In genomic region chr4:17068396-17068795, GRCh38 we compare ENCODE assay signal across 16 cellular contexts.
DNase-seq lines count a peak whose midpoint lies in the region; ATAC-seq, FAIRE-seq and TF ChIP-seq lines count a peak whose summit lies in the region.
"Had no signal": no experiment of that assay in that cellular context is flagged by ENCODE, and none has a peak within 500 bp of the region (broad histone marks: within the 10 kb centered on the region; RNA-seq: fewer than 3 reads in every experiment).

No MANE protein-coding gene starts in this region.

- H3K27ac Mint-ChIP-seq in activated CD8-positive, alpha-beta T cell treated with anti-CD3 and anti-CD28 coated beads for 36 hours: no peak overlapping the region
- H3K27ac Mint-ChIP-seq: CD4-positive, alpha-beta memory T cell had no signal

- CTCF ChIA-PET in IMR-90 (lab: Yijun Ruan, JAX): interaction anchor here (0.6 kb wide), 1 partner anchor 24 kb away, joined by 3 read pairs; no protein-coding TSS in a partner anchor
- CTCF ChIA-PET in activated CD8-positive, alpha-beta T cell treated with anti-CD3 and anti-CD28 coated beads for 36 hours (lab: Charles Lee): no interaction called here

- no peak for TF ChIP-seq RAD21 in IMR-90 (IDR thresholded peaks at IDR 0.05; ENCODE audit: low read length)

- no peaks in the 10 kb centered on the region for H4K20me1 ChIP-seq in IMR-90 (ENCODE audit: insufficient read depth, low read length)

- TF ChIP-seq POLR2A in IMR-90 (IDR thresholded peaks at IDR 0.05; ENCODE audit: low read depth, low read length) (no peak), H54 (IDR thresholded peaks at IDR 0.05; ENCODE audit: low read depth, low read length) (no peak)

- DNase-seq in IMR-90 (peak; percentile 38), mesenchymal stem cell (peak; percentile 51), H54 (ENCODE audit: insufficient read length, low spot score) (no peak), HuH-7.5 (ENCODE audit: low spot score) (no peak), NCI-H128 (lab: John Stamatoyannopoulos, UW; ENCODE audit: unreplicated experiment) (no peak)
- no peak for DNase-seq in activated CD8-positive, alpha-beta T cell treated with anti-CD3 and anti-CD28 coated beads for 36 hours
- DNase-seq: CD4-positive, alpha-beta memory T cell; KG1; NCI-H1048; NCI-H146; NCI-H2081 treated with DMSO at 0.1 percent for 48 hours; NCI-H510A; NCI-H82; PC-3 had no signal

- H2BK120ac ChIP-seq in IMR-90 (ENCODE audit: low read depth, low read length): peak overlapping the region; percentile 98
- H2BK120ac ChIP-seq in mesenchymal stem cell (ENCODE audit: low read depth, low read length): no peak overlapping the region

- dilution Hi-C loops in IMR-90 (cut with HindIII; ENCODE audit: low sequenced_read_pairs, unreplicated experiment): no loop called here

- H4K5ac ChIP-seq in IMR-90 (ENCODE audit: low read depth, low read length): peak overlapping the region; percentile 83

- H3K4me3 ChIP-seq in IMR-90 (ENCODE audit: insufficient read depth, low read depth, low read length) (no peak overlapping the region), mesenchymal stem cell (ENCODE audit: insufficient read depth in 1 of 2, low read depth in 1 of 2, low read length in 2 of 2) (no peak overlapping the region)

- 0 out of 2 replicates have a peak overlapping the region, but pooled peaks have one; percentile 63 for H2AK5ac ChIP-seq in IMR-90 (ENCODE audit: low read depth, low read length)
- no peak overlapping the region for H2AK5ac ChIP-seq in mesenchymal stem cell (ENCODE audit: low read length, severe bottlenecking)

- H2BK15ac ChIP-seq in IMR-90 (ENCODE audit: low read depth, low read length) (peak overlapping the region; percentile 85), mesenchymal stem cell (ENCODE audit: low read depth, poor library complexity, severe bottlenecking) (no peak overlapping the region)

- no peak for ATAC-seq in IMR-90 (ENCODE audit: low read depth)
- peak; percentile 88 for ATAC-seq in esophagus mucosa
- ATAC-seq in activated CD8-positive, alpha-beta T cell treated with anti-CD3 and anti-CD28 coated beads for 36 hours: no peak
- ATAC-seq: HCT116, PC-3 had no signal

- TF ChIP-seq CTCF in IMR-90 (conservative IDR thresholded peaks at IDR 0.05; ENCODE audit: low read depth, low read length): no peak
- no peak for TF ChIP-seq CTCF in activated CD8-positive, alpha-beta T cell treated with anti-CD3 and anti-CD28 coated beads for 36 hours (IDR thresholded peaks at IDR 0.05)

- BruUV-seq in IMR-90 (replicated peaks; lab: Mats Ljungman, UMichigan): no TSS peak

- FAIRE-seq in H54 (lab: Jason Lieb, UNC): no peak

- H3K9me3 ChIP-seq in IMR-90 (ENCODE audit: control insufficient read depth, insufficient read depth, low read length) (peaks cover 3% of the 10 kb centered on the region; the same call in 1 of the 2 replicates), mesenchymal stem cell (ENCODE audit: control insufficient read depth, low read length) (peaks cover 6% of the 10 kb centered on the region)

- H3K27ac ChIP-seq in IMR-90 (ENCODE audit: insufficient read depth, low read length) (peak overlapping the region; percentile 72; the same call in 1 of the 2 replicates), mesenchymal stem cell (ENCODE audit: low read length, poor library complexity, severe bottlenecking) (no peak overlapping the region)

- H3K79me1 ChIP-seq in IMR-90 (ENCODE audit: low read depth in 1 of 2, low read length in 2 of 2) (0 out of 4 replicates have a peak, but pooled peaks cover 0 to 3% of the 10 kb centered on the region in 2 experiments), mesenchymal stem cell (replicated peaks; ENCODE audit: low read length, poor library complexity, severe bottlenecking) (no peaks in the 10 kb centered on the region)

- H2AK9ac ChIP-seq in IMR-90 (replicated peaks; ENCODE audit: low read depth, low read length, poor library complexity): no peak overlapping the region

- no peak overlapping the region for H3K9ac ChIP-seq in IMR-90 (ENCODE audit: low read depth, low read length)
- no peak overlapping the region for H3K9ac ChIP-seq in mesenchymal stem cell (ENCODE audit: low read length)

- H4K91ac ChIP-seq in IMR-90 (ENCODE audit: insufficient read depth, low read depth, low read length) (peak overlapping the region; percentile 97), mesenchymal stem cell (ENCODE audit: low read length) (no peak overlapping the region)

- H2BK5ac ChIP-seq in IMR-90 (ENCODE audit: low read depth, low read length, poor library complexity, severe bottlenecking) (peak overlapping the region; percentile 65), mesenchymal stem cell (ENCODE audit: low read depth, low read length, poor library complexity, severe bottlenecking) (no peak overlapping the region)

- in situ Hi-C loops in IMR-90 (cut with MboI; ENCODE audit: low sequenced_read_pairs): no loop called here

- no peaks in the 10 kb centered on the region for H3K27me3 ChIP-seq in IMR-90 (ENCODE audit: control insufficient read depth, insufficient read depth, low read length)
- no peaks in the 10 kb centered on the region for H3K27me3 ChIP-seq in mesenchymal stem cell (ENCODE audit: control insufficient read depth in 1 of 2, insufficient read depth in 1 of 2, low read length in 2 of 2)

- peak overlapping the region; percentile 74 to 96; a peak in 3 of 4 replicates for H4K8ac ChIP-seq in IMR-90 (ENCODE audit: low read depth in 2 of 2, low read length in 2 of 2)
- no peak overlapping the region for H4K8ac ChIP-seq in mesenchymal stem cell (ENCODE audit: low read length)

- H3K4me2 ChIP-seq in IMR-90 (ENCODE audit: low read depth, low read length): no peak overlapping the region
- H3K4me2 ChIP-seq in mesenchymal stem cell (ENCODE audit: low read length, poor library complexity, severe bottlenecking): no peak overlapping the region

- H3K27me3 Mint-ChIP-seq in activated CD8-positive, alpha-beta T cell treated with anti-CD3 and anti-CD28 coated beads for 36 hours: peaks cover 2% of the 10 kb centered on the region
- H3K27me3 Mint-ChIP-seq: CD4-positive, alpha-beta memory T cell had no signal

- H3K36me3 Mint-ChIP-seq in activated CD8-positive, alpha-beta T cell treated with anti-CD3 and anti-CD28 coated beads for 36 hours (ENCODE audit: low read depth): no peaks in the 10 kb centered on the region
- H3K36me3 Mint-ChIP-seq: CD4-positive, alpha-beta memory T cell had no signal

- H2BK20ac ChIP-seq in IMR-90 (ENCODE audit: low read depth, low read length): peak overlapping the region; percentile 98

- no peak overlapping the region for H2BK12ac ChIP-seq in mesenchymal stem cell (ENCODE audit: low read length in 2 of 2)

- no peak overlapping the region for H3K4me3 Mint-ChIP-seq in activated CD8-positive, alpha-beta T cell treated with anti-CD3 and anti-CD28 coated beads for 36 hours
- H3K4me3 Mint-ChIP-seq: CD4-positive, alpha-beta memory T cell had no signal

- H3K4me1 Mint-ChIP-seq in activated CD8-positive, alpha-beta T cell treated with anti-CD3 and anti-CD28 coated beads for 36 hours (ENCODE audit: low read depth): no peaks in the 10 kb centered on the region
- H3K4me1 Mint-ChIP-seq: CD4-positive, alpha-beta memory T cell had no signal

- peak overlapping the region; percentile 51; the same call in 1 of the 2 replicates for H3K56ac ChIP-seq in IMR-90 (ENCODE audit: extremely low read depth, insufficient read depth, low read length)

- H2AFZ ChIP-seq in IMR-90 (replicated peaks; ENCODE audit: low read length, poor library complexity) (no peak overlapping the region), mesenchymal stem cell (ENCODE audit: low read depth, low read length) (no peak overlapping the region)

- POLR2A ChIA-PET in IMR-90 (lab: Charles Lee; ENCODE audit: unreplicated experiment): no interaction called here
- POLR2A ChIA-PET in activated CD8-positive, alpha-beta T cell treated with anti-CD3 and anti-CD28 coated beads for 36 hours (lab: Charles Lee): no interaction called here

- WGBS in IMR-90 (ENCODE audit: extremely low coverage in 2 of 2, insufficient read length in 1 of 2), 2 experiments: no CpG with 5 or more reads among the region's 2 CpGs
- WGBS in mesenchymal stem cell: no CpG with 5 or more reads among the region's 2 CpGs

- H3K18ac ChIP-seq in IMR-90 (ENCODE audit: low read depth, low read length) (peak overlapping the region; percentile 92), mesenchymal stem cell (ENCODE audit: low read depth in 1 of 2, low read length in 2 of 2) (no peak overlapping the region)

- H3K4me1 ChIP-seq in IMR-90 (ENCODE audit: control insufficient read depth, insufficient read depth, low read length) (peaks cover 36% of the 10 kb centered on the region), mesenchymal stem cell (ENCODE audit: control insufficient read depth, insufficient read depth, low read depth, low read length) (no peaks in the 10 kb centered on the region)

- H3K4ac ChIP-seq in IMR-90 (ENCODE audit: low read depth, low read length): peak overlapping the region; percentile 97
- H3K4ac ChIP-seq in mesenchymal stem cell (ENCODE audit: low read depth in 1 of 2, low read length in 2 of 2): no peak overlapping the region

- H3K23ac ChIP-seq in IMR-90 (ENCODE audit: low read depth, low read length) (peak overlapping the region; percentile 81; the same call in 1 of the 2 replicates), mesenchymal stem cell (ENCODE audit: low read length in 2 of 2) (no peak overlapping the region)

- H3K14ac ChIP-seq in IMR-90 (replicated peaks; ENCODE audit: low read depth, low read length) (peak overlapping the region; percentile 79), mesenchymal stem cell (ENCODE audit: low read length in 2 of 2) (no peak overlapping the region)

- H3K9me1 ChIP-seq in IMR-90 (ENCODE audit: insufficient read depth, low read length): peaks cover 24% of the 10 kb centered on the region

- intact Hi-C loops in IMR-90 (cut with micrococcal nuclease): no loop called here
- intact Hi-C loops in activated CD8-positive, alpha-beta T cell treated with anti-CD3 and anti-CD28 coated beads for 36 hours (cut with micrococcal nuclease): no loop called here

- H3K36me3 ChIP-seq in IMR-90 (ENCODE audit: control insufficient read depth, insufficient read depth, low read length) (no peaks in the 10 kb centered on the region), mesenchymal stem cell (ENCODE audit: control insufficient read depth in 1 of 2, insufficient read depth in 2 of 2, low read depth in 1 of 2, low read length in 2 of 2) (no peaks in the 10 kb centered on the region)

- H3K9me3 Mint-ChIP-seq in activated CD8-positive, alpha-beta T cell treated with anti-CD3 and anti-CD28 coated beads for 36 hours: no peaks in the 10 kb centered on the region

TF ChIP-seq in IMR-90, 13 proteins besides CTCF, POLR2A, EP300 and RAD21 (continues in another document):
- TF ChIP-seq CHD1 (IDR thresholded peaks at IDR 0.05; ENCODE audit: low read depth, low read length) (no peak), ELK1 (IDR thresholded peaks at IDR 0.05; ENCODE audit: borderline replicate concordance, low read depth, low read length) (no peak)

Comparison
In these comparisons a context has a peak if more than half of its experiments do, and no peak if none do; other contexts are left out.
1. DNase-seq: peak in IMR-90 (single experiment) and mesenchymal stem cell (single experiment); none in H54 (single experiment), HuH-7.5 (single experiment), NCI-H128 (single experiment) and activated CD8-positive, alpha-beta T cell treated with anti-CD3 and anti-CD28 coated beads for 36 hours (single experiment).